ENCODE assay signal across 8 cellular contexts in genomic region chr1:23544444-23545389, GRCh38. TPM values are rescaled to one million over a fixed set of nuclear protein-coding genes. Genes with fewer than 3 reads are reported as not detected.
DNase-seq lines count a peak whose midpoint lies in the region; ATAC-seq and TF ChIP-seq lines count a peak whose summit lies in the region.

No MANE protein-coding gene starts in this region.

- no TSS peak for BruUV-seq in OCI-LY7 (replicated peaks; lab: Mats Ljungman, UMichigan)

- H3K36me3 ChIP-seq in OCI-LY7 (ENCODE audit: insufficient read depth, low read length) (no peaks in the 10 kb centered on the region), esophagus squamous epithelium (no peaks in the 10 kb centered on the region), testis (ENCODE audit: low read depth, missing control alignments) (no peaks in the 10 kb centered on the region)

- TF ChIP-seq CTCF in OCI-LY7 (conservative IDR thresholded peaks at IDR 0.05; ENCODE audit: low read length) (peak; percentile 99), esophagus squamous epithelium (IDR thresholded peaks at IDR 0.05) (peak; percentile 84 to 98 (median 97)), natural killer cell (IDR thresholded peaks at IDR 0.05) (peak; percentile 93), testis (IDR thresholded peaks at IDR 0.05) (peak; percentile 85 to 97 (median 95))

- peaks cover 4 to 9% of the 10 kb centered on the region in 2 donors for H3K4me1 Mint-ChIP-seq in natural killer cell

- H3K4me3 ChIP-seq in OCI-LY7 (ENCODE audit: low read depth, low read length, poor library complexity, severe bottlenecking) (no peak overlapping the region), esophagus squamous epithelium (no peak overlapping the region), testis (no peak overlapping the region)

- 23 to 44% methylated on average over 6 to 8 of the region's 8 CpGs for WGBS in esophagus squamous epithelium, 2 donors
- WGBS in testis, 2 donors: 41 to 49% methylated on average over 6 to 7 of the region's 8 CpGs

- ATAC-seq in natural killer cell: peak; percentile 51 to 65 (median 54)
- no peak for ATAC-seq in HG03439 (IDR thresholded peaks at IDR 0.05; ENCODE audit: unreplicated experiment)

- peaks cover 76% of the 10 kb centered on the region for H3K4me1 ChIP-seq in OCI-LY7 (ENCODE audit: insufficient read depth, low read length, poor library complexity, severe bottlenecking)
- peaks cover 3 to 24% (median 8%) of the 10 kb centered on the region in 3 donors for H3K4me1 ChIP-seq in esophagus squamous epithelium
- peaks cover 2% of the 10 kb centered on the region for H3K4me1 ChIP-seq in testis

- H3K27ac ChIP-seq in OCI-LY7 (ENCODE audit: low read depth, low read length, poor library complexity, severe bottlenecking): peak overlapping the region; percentile 63
- H3K27ac ChIP-seq in esophagus squamous epithelium: no peak overlapping the region
- H3K27ac ChIP-seq in testis: no peak overlapping the region

- POLR2A ChIA-PET in OCI-LY7 (lab: Charles Lee): interaction anchor here (0.6 to 2.8 kb wide), 11 partner anchors 10 to 122 kb away, joined by 3 to 17 read pairs (median 4); no protein-coding TSS in a partner anchor

- no peaks in the 10 kb centered on the region for H3K27me3 ChIP-seq in esophagus squamous epithelium
- no peaks in the 10 kb centered on the region for H3K27me3 ChIP-seq in testis

- H3K4me2 ChIP-seq in OCI-LY7 (ENCODE audit: low read length): peak overlapping the region; percentile 52

- CTCF ChIA-PET in OCI-LY7 (lab: Charles Lee; ENCODE audit: unreplicated experiment): interaction anchor here (0.6 to 3.6 kb wide), 6 partner anchors 10 to 123 kb away, joined by 3 to 35 read pairs (median 3); no protein-coding TSS in a partner anchor

- H3K4me3 Mint-ChIP-seq in natural killer cell: no peak overlapping the region

- TF ChIP-seq POLR2A in esophagus squamous epithelium (IDR thresholded peaks at IDR 0.05) (no peak), testis (IDR thresholded peaks at IDR 0.05) (no peak)

- no peak overlapping the region for H3K27ac Mint-ChIP-seq in natural killer cell

- H3K9me3 Mint-ChIP-seq in natural killer cell: no peaks in the 10 kb centered on the region

- peak overlapping the region; percentile 65; the same call in 1 of the 2 replicates for H2AFZ ChIP-seq in OCI-LY7 (ENCODE audit: low read length)

- intact Hi-C loops in OCI-LY7 (cut with micrococcal nuclease; ENCODE audit: unreplicated experiment): loop anchor here (1.0 to 5.0 kb wide), 4 partner anchors 93 to 567 kb away; no protein-coding TSS in a partner anchor
- intact Hi-C loops in esophagus squamous epithelium (cut with DNase I): loop anchor here (2.0 kb wide), 1 partner anchor 92 kb away; no protein-coding TSS in a partner anchor
- intact Hi-C loops in natural killer cell (cut with micrococcal nuclease): loop anchor here (1.0 to 2.0 kb wide), 2 partner anchors 93 to 372 kb away; no protein-coding TSS in a partner anchor
- intact Hi-C loops in testis (cut with DNase I; ENCODE audit: low total_unique reads): loop anchor here (5.0 kb wide), 1 partner anchor 93 kb away; no protein-coding TSS in a partner anchor

- no peaks in the 10 kb centered on the region for H3K9me2 ChIP-seq in OCI-LY7 (ENCODE audit: insufficient read depth, low read length)

- peaks cover 0 to 3% of the 10 kb centered on the region in 2 donors for H3K27me3 Mint-ChIP-seq in natural killer cell (ENCODE audit: low read depth in 2 of 2)

- H4K20me1 ChIP-seq in OCI-LY7 (ENCODE audit: insufficient read depth, low read length): no peaks in the 10 kb centered on the region

- no peaks in the 10 kb centered on the region for H3K79me2 ChIP-seq in OCI-LY7 (ENCODE audit: insufficient read depth, low read depth, low read length)

- H3K9me3 ChIP-seq in OCI-LY7 (ENCODE audit: low read length) (no peaks in the 10 kb centered on the region), esophagus squamous epithelium (no peaks in the 10 kb centered on the region), testis (no peaks in the 10 kb centered on the region)

- no peaks in the 10 kb centered on the region for H3K36me3 Mint-ChIP-seq in natural killer cell

- DNase-seq in COLO668 (lab: John Stamatoyannopoulos, UW; ENCODE audit: unreplicated experiment) (peak; percentile 88), HuH-7 (ENCODE audit: low spot score) (peak; percentile 66), OCI-LY7 (ENCODE audit: low spot score) (peak; percentile 90), esophagus squamous epithelium (lab: John Stamatoyannopoulos, UW) (no peak), natural killer cell (peak; percentile 55), testis (peak; percentile 82)
- peak; percentile 74 for DNase-seq in activated T-cell treated with anti-CD3 and anti-CD28 coated beads, Interleukin-2, amount 50 U/mL, for 1 hour

RNA-seq across cellular contexts. Expression of gene E2F2, which starts 13.7 kb away (rescaled TPM):
- total RNA-seq in OCI-LY7 (2014; rRNA removed; shearing (Covaris generic)): 176 and 203 TPM in 2 replicates
- total RNA-seq in OCI-LY7 (2022): 212 and 224 TPM in 2 replicates
- total RNA-seq in esophagus squamous epithelium: 10 to 100 TPM; 10.1 to 16.9 (median 11.8) TPM
- total RNA-seq in natural killer cell: 1 to 10 TPM; 2.1 to 3.9 (median 3.2) TPM
- total RNA-seq in testis: 1 to 10 TPM; 4.2 to 6.6 TPM
- polyA plus RNA-seq in testis (ENCODE audit: insufficient read depth, low read depth, low replicate concordance): 4.8 TPM

RNA-seq across cellular contexts. Expression of gene ID3, which starts 14.6 kb away (rescaled TPM):
- total RNA-seq in OCI-LY7 (2014; rRNA removed; shearing (Covaris generic)): 1,286 and 1,658 TPM in 2 replicates
- total RNA-seq in OCI-LY7 (2022) (621 and 629 TPM in 2 replicates), esophagus squamous epithelium (10 to 100 TPM; 12.6 to 62.9 (median 37.5) TPM), natural killer cell (1 to 10 TPM in 2 of 3 donors, under 1 TPM in 1; 0.29 to 6.5 (median 2.4) TPM), testis (10 to 100 TPM; 27.2 to 34.5 TPM)
- 24.5 TPM for polyA plus RNA-seq in testis (ENCODE audit: insufficient read depth, low read depth, low replicate concordance)

Comparison
In these comparisons a context has a peak if more than half of its experiments do, and no peak if none do; other contexts are left out.
1. RNA of gene E2F2, which starts 13.7 kb away (total RNA-seq): 176 to 224 TPM in OCI-LY7; 10.1 to 16.9 TPM in esophagus squamous epithelium, 4.2 to 6.6 TPM in testis and 2.1 to 3.9 TPM in natural killer cell; every median in the first group is over 4 times any median in the second.
2. RNA of gene ID3, which starts 14.6 kb away (total RNA-seq): 621 to 1,658 TPM in OCI-LY7; 12.6 to 62.9 TPM in esophagus squamous epithelium, 27.2 to 34.5 TPM in testis and 0.29 to 6.5 TPM in natural killer cell; every median in the first group is over 4 times any median in the second.
3. Peak in every context shown above with its lines, with median percentiles within 50 percentile points of each other: CTCF ChIP-seq.